1 cellular context compared by ENCODE assay signal in genomic region chr1:21573971-21574458, GRCh38.
TF ChIP-seq lines count a peak whose summit lies in the region.

No MANE protein-coding gene starts in this region.

TF ChIP-seq in K562, 482 proteins besides CTCF, POLR2A, EP300 and RAD21 (continued from another document):
- TF ChIP-seq, protein P1, sequence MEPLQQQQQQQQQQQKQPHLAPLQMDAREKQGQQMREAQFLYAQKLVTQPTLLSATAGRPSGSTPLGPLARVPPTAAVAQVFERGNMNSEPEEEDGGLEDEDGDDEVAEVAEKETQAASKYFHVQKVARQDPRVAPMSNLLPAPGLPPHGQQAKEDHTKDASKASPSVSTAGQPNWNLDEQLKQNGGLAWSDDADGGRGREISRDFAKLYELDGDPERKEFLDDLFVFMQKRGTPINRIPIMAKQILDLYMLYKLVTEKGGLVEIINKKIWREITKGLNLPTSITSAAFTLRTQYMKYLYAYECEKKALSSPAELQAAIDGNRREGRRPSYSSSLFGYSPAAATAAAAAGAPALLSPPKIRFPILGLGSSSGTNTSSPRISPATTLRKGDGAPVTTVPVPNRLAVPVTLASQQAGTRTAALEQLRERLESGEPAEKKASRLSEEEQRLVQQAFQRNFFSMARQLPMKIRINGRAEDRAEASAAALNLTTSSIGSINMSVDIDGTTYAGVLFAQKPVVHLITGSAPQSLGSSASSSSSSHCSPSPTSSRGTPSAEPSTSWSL (CRISPR knock-in tag; IDR thresholded peaks at IDR 0.05; ENCODE audit: borderline replicate concordance), result no peak
- 0 out of 2 replicates have a peak, but pooled peaks have one; percentile 28 for TF ChIP-seq L3MBTL2 (IDR thresholded peaks at IDR 0.05)
- TF ChIP-seq FOSL1 (tag; conservative IDR thresholded peaks at IDR 0.05), result no peak
- TF ChIP-seq PHF8 (IDR thresholded peaks at IDR 0.05; ENCODE audit: borderline replicate concordance, low read length), result no peak
- no peak for TF ChIP-seq ZNF311 (CRISPR knock-in tag; IDR thresholded peaks at IDR 0.05)
- TF ChIP-seq MTA2 (IDR thresholded peaks at IDR 0.05; ENCODE audit: low read depth), result no peak
- TF ChIP-seq ZNF436 (CRISPR knock-in tag; IDR thresholded peaks at IDR 0.05), result peak; percentile 91
- 0 out of 2 replicates have a peak, but pooled peaks have one; percentile 9 for TF ChIP-seq CXXC5 (CRISPR knock-in tag; IDR thresholded peaks at IDR 0.05)
- no peak for TF ChIP-seq HBP1 (CRISPR knock-in tag; IDR thresholded peaks at IDR 0.05)
- TF ChIP-seq FIP1L1 (IDR thresholded peaks at IDR 0.05; ENCODE audit: low read depth, low read length, poor library complexity, severe bottlenecking), result no peak
- peak; percentile 84 for TF ChIP-seq RBM25 (IDR thresholded peaks at IDR 0.05; ENCODE audit: low read depth, low read length, severe bottlenecking)
- TF ChIP-seq, protein P2, sequence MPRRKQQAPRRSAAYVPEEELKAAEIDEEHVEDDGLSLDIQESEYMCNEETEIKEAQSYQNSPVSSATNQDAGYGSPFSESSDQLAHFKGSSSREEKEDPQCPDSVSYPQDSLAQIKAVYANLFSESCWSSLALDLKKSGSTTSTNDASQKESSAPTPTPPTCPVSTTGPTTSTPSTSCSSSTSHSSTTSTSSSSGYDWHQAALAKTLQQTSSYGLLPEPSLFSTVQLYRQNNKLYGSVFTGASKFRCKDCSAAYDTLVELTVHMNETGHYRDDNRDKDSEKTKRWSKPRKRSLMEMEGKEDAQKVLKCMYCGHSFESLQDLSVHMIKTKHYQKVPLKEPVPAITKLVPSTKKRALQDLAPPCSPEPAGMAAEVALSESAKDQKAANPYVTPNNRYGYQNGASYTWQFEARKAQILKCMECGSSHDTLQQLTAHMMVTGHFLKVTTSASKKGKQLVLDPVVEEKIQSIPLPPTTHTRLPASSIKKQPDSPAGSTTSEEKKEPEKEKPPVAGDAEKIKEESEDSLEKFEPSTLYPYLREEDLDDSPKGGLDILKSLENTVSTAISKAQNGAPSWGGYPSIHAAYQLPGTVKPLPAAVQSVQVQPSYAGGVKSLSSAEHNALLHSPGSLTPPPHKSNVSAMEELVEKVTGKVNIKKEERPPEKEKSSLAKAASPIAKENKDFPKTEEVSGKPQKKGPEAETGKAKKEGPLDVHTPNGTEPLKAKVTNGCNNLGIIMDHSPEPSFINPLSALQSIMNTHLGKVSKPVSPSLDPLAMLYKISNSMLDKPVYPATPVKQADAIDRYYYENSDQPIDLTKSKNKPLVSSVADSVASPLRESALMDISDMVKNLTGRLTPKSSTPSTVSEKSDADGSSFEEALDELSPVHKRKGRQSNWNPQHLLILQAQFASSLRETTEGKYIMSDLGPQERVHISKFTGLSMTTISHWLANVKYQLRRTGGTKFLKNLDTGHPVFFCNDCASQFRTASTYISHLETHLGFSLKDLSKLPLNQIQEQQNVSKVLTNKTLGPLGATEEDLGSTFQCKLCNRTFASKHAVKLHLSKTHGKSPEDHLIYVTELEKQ (CRISPR knock-in tag; IDR thresholded peaks at IDR 0.05), result no peak
- no peak for TF ChIP-seq TBL1XR1 (IDR thresholded peaks at IDR 0.05; ENCODE audit: low read length in 2 of 2)
- TF ChIP-seq, protein P3, sequence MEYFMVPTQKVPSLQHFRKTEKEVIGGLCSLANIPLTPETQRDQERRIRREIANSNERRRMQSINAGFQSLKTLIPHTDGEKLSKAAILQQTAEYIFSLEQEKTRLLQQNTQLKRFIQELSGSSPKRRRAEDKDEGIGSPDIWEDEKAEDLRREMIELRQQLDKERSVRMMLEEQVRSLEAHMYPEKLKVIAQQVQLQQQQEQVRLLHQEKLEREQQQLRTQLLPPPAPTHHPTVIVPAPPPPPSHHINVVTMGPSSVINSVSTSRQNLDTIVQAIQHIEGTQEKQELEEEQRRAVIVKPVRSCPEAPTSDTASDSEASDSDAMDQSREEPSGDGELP (CRISPR knock-in tag; IDR thresholded peaks at IDR 0.05; ENCODE audit: borderline replicate concordance), result peak; percentile 45; the same call in 1 of the 2 replicates
- TF ChIP-seq ZEB2 (IDR thresholded peaks at IDR 0.05), result 0 out of 2 replicates have a peak, but pooled peaks have one; percentile 31
- no peak for TF ChIP-seq FOXK2 (conservative IDR thresholded peaks at IDR 0.05 in 1 of 2, IDR thresholded peaks at IDR 0.05 in 1 of 2; ENCODE audit: low read depth in 2 of 2)
- TF ChIP-seq NCOA2 (IDR thresholded peaks at IDR 0.05; ENCODE audit: partially characterized antibody in 2 of 2), result no peak
- no peak for TF ChIP-seq NR2C1 (IDR thresholded peaks at IDR 0.05)
- TF ChIP-seq NR2C1 (tag; IDR thresholded peaks at IDR 0.05), result no peak
- peak; percentile 82; the same call in 1 of the 2 replicates for TF ChIP-seq STAG1 (CRISPR knock-in tag; IDR thresholded peaks at IDR 0.05; ENCODE audit: borderline replicate concordance)
- no peak for TF ChIP-seq ZBTB40 (IDR thresholded peaks at IDR 0.05)
- peak; percentile 39; the same call in 1 of the 2 replicates for TF ChIP-seq ZBTB40 (CRISPR knock-in tag; IDR thresholded peaks at IDR 0.05)
- TF ChIP-seq ZFP36 (IDR thresholded peaks at IDR 0.05; ENCODE audit: low read depth, low read length, partially characterized antibody), result peak; percentile 99
- TF ChIP-seq AFF4 (CRISPR knock-in tag; IDR thresholded peaks at IDR 0.05), result 0 out of 2 replicates have a peak, but pooled peaks have one; percentile 60
- TF ChIP-seq ATF7 (IDR thresholded peaks at IDR 0.05), result no peak
- TF ChIP-seq KDM4B (IDR thresholded peaks at IDR 0.05; ENCODE audit: borderline replicate concordance in 2 of 2, low read depth in 1 of 2), result no peak
- peak; percentile 97 for TF ChIP-seq MEF2A (IDR thresholded peaks at IDR 0.05; ENCODE audit: control insufficient read depth, low read depth, low read length)
- TF ChIP-seq CHD4 (IDR thresholded peaks at IDR 0.05; ENCODE audit: insufficient read depth, insufficient replicate concordance, low read depth, low read length, poor library complexity, severe bottlenecking), result peak; percentile 37
- peak; percentile 69 for TF ChIP-seq CTBP1 (IDR thresholded peaks at IDR 0.05; ENCODE audit: borderline replicate concordance)
- no peak for TF ChIP-seq CEBPG (CRISPR knock-in tag; IDR thresholded peaks at IDR 0.05)
- TF ChIP-seq CEBPG (tag; conservative IDR thresholded peaks at IDR 0.05 in 1 of 2, IDR thresholded peaks at IDR 0.05 in 1 of 2), result no peak
- peak; percentile 70; the same call in 1 of the 2 replicates for TF ChIP-seq SMAD4 (CRISPR knock-in tag; conservative IDR thresholded peaks at IDR 0.05)
